Comparison of ENCODE assay signal across 15 cellular contexts in genomic region chr18:26865557-26865956, GRCh38. TPM values are rescaled to one million over a fixed set of nuclear protein-coding genes. Genes with fewer than 3 reads are reported as not detected.
DNase-seq lines count a peak whose midpoint lies in the region; ATAC-seq and TF ChIP-seq lines count a peak whose summit lies in the region.
"Had no signal": no experiment of that assay in that cellular context is flagged by ENCODE, and none has a peak within 500 bp of the region (broad histone marks: within the 10 kb centered on the region; RNA-seq: fewer than 3 reads in every experiment).

AQP4 (minus strand) TSS chr18:26865707; CDS start chr18:26865689, 18 bp downstream.

- no peaks in the 10 kb centered on the region for H3K36me3 Mint-ChIP-seq in activated CD8-positive, alpha-beta memory T cell treated with anti-CD3 and anti-CD28 coated beads, Interleukin-2, amount 10 ng/mL, durations not matched to agents 7 days and 5 days

- H3K4me3 ChIP-seq in HEK293 (ENCODE audit: low read depth, low read length) (no peak within 1 kb of the TSS), heart left ventricle (peak within 1 kb of the TSS in 3 of 12 donors; percentile 10 to 30 (median 18)), parathyroid adenoma (ENCODE audit: low read depth, low read length) (no peak within 1 kb of the TSS)
- H3K4me3 ChIP-seq: thoracic aorta had no signal

- intact Hi-C loops in heart left ventricle (cut with DNase I), result no loop called here

- peak in 1 of 2 donors; percentile 19 for TF ChIP-seq POLR2A in heart left ventricle (IDR thresholded peaks at IDR 0.05)

- no peak within 1 kb of the TSS for H3K9ac ChIP-seq in parathyroid adenoma

- H3K79me2 ChIP-seq in parathyroid adenoma, result no peaks in the 10 kb centered on the region

- H3K4me3 Mint-ChIP-seq in activated CD8-positive, alpha-beta memory T cell treated with anti-CD3 and anti-CD28 coated beads, Interleukin-2, amount 10 ng/mL, durations not matched to agents 7 days and 5 days, result no peak within 1 kb of the TSS
- H3K4me3 Mint-ChIP-seq: CD4-positive, alpha-beta T cell; T-helper 1 cell treated with Interleukin-12 subunit alpha and Interleukin-12 subunit beta and Interleukin-4 antibody, amounts not matched to agents 30 μg/mL and 1 μg/mL, for 36 hours had no signal

- H3K4me1 ChIP-seq in HEK293 (ENCODE audit: control insufficient read depth, insufficient read depth, low read length) (no peaks in the 10 kb centered on the region; the same call in 1 of the 2 replicates), heart left ventricle (peaks cover 0 to 23% (median 6%) of the 10 kb centered on the region in 12 donors), parathyroid adenoma (peaks cover 13% of the 10 kb centered on the region)

- TF ChIP-seq CTCF in HEK293 (tag by site-specific recombination; IDR thresholded peaks at IDR 0.05), result no peak
- TF ChIP-seq CTCF in heart left ventricle (IDR thresholded peaks at IDR 0.05), result no peak
- TF ChIP-seq CTCF in parathyroid adenoma (IDR thresholded peaks at IDR 0.05), result no peak

- H3K9me3 ChIP-seq in HEK293 (ENCODE audit: control insufficient read depth, insufficient read depth, low read depth, low read length), result no peaks in the 10 kb centered on the region
- H3K9me3 ChIP-seq in heart left ventricle, result no peaks in the 10 kb centered on the region
- H3K9me3 ChIP-seq in parathyroid adenoma (ENCODE audit: control insufficient read depth, low read length), result no peaks in the 10 kb centered on the region
- H3K9me3 ChIP-seq: thoracic aorta had no signal

- H3K27me3 ChIP-seq in heart left ventricle (peaks cover 0 to 27% (median 0%) of the 10 kb centered on the region in 9 donors), parathyroid adenoma (ENCODE audit: control insufficient read depth, insufficient read depth, low read length) (no peaks in the 10 kb centered on the region)

- CTCF ChIA-PET in HEK293 (lab: Yijun Ruan, JAX), result no interaction called here
- CTCF ChIA-PET in activated CD8-positive, alpha-beta memory T cell treated with anti-CD3 and anti-CD28 coated beads, Interleukin-2, amount 10 ng/mL, durations not matched to agents 7 days and 5 days (lab: Charles Lee), result no interaction called here

- peaks cover 13% of the 10 kb centered on the region for H3K27me3 Mint-ChIP-seq in activated CD8-positive, alpha-beta memory T cell treated with anti-CD3 and anti-CD28 coated beads, Interleukin-2, amount 10 ng/mL, durations not matched to agents 7 days and 5 days

- H3K36me3 ChIP-seq in HEK293 (ENCODE audit: control insufficient read depth in 2 of 2, insufficient read depth in 1 of 2, low read length in 2 of 2) (no peaks in the 10 kb centered on the region), heart left ventricle (no peaks in the 10 kb centered on the region), parathyroid adenoma (ENCODE audit: control insufficient read depth, insufficient read depth, low read length) (no peaks in the 10 kb centered on the region)
- H3K36me3 ChIP-seq: thoracic aorta had no signal

- H3K27ac ChIP-seq in HEK293 (ENCODE audit: extremely low read depth, low read depth, low read length), result no peak within 1 kb of the TSS
- peak within 1 kb of the TSS in 5 of 12 donors; percentile 11 to 80 (median 37) for H3K27ac ChIP-seq in heart left ventricle
- peak within 1 kb of the TSS; percentile 76 for H3K27ac ChIP-seq in parathyroid adenoma
- H3K27ac ChIP-seq: epithelial cell of prostate, thoracic aorta had no signal

- H3K4me1 Mint-ChIP-seq in activated CD8-positive, alpha-beta memory T cell treated with anti-CD3 and anti-CD28 coated beads, Interleukin-2, amount 10 ng/mL, durations not matched to agents 7 days and 5 days, result no peaks in the 10 kb centered on the region

- WGBS in heart left ventricle, 4 donors, result 34 to 39% (median 36%) methylated on average over 5 of the region's 5 CpGs

- no peak within 1 kb of the TSS for H3K27ac Mint-ChIP-seq in activated CD8-positive, alpha-beta memory T cell treated with anti-CD3 and anti-CD28 coated beads, Interleukin-2, amount 10 ng/mL, durations not matched to agents 7 days and 5 days
- H3K27ac Mint-ChIP-seq: CD4-positive, alpha-beta T cell; T-helper 1 cell treated with Interleukin-12 subunit alpha and Interleukin-12 subunit beta and Interleukin-4 antibody, amounts not matched to agents 30 μg/mL and 1 μg/mL, for 36 hours had no signal

- ATAC-seq in heart left ventricle, result peak; percentile 90 to 93 (median 91)
- no peak for ATAC-seq in activated CD8-positive, alpha-beta memory T cell treated with anti-CD3 and anti-CD28 coated beads, Interleukin-2, amount 10 ng/mL, durations not matched to agents 7 days and 5 days

- H3K4me2 ChIP-seq in parathyroid adenoma (ENCODE audit: low read length), result no peak within 1 kb of the TSS

- POLR2A ChIA-PET in HEK293 (lab: Yijun Ruan, JAX), result no interaction called here

- DNase-seq in NCI-H510A (lab: John Stamatoyannopoulos, UW) (peak; percentile 33), heart left ventricle (peak; percentile 13 to 75 (median 59)), AG20443 (ENCODE audit: low spot score) (no peak), ecto neural progenitor cell (ENCODE audit: low spot score) (no peak)
- no peak for DNase-seq in activated CD8-positive, alpha-beta memory T cell treated with anti-CD3 and anti-CD28 coated beads, Interleukin-2, amount 10 ng/mL, durations not matched to agents 7 days and 5 days
- no peak for DNase-seq in stimulated activated naive CD4-positive, alpha-beta T cell treated with Interleukin-2 at 50 U/mL for 16 hours (lab: John Stamatoyannopoulos, UW)
- DNase-seq: activated CD4-positive, alpha-beta T cell treated with anti-CD3 and anti-CD28 coated beads, Interleukin-2, amount 50 U/mL, for 1 hour; CD4-positive, alpha-beta T cell; retina had no signal

- peak within 1 kb of the TSS; percentile 86 for H2AFZ ChIP-seq in parathyroid adenoma

- no peaks in the 10 kb centered on the region for H3K9me3 Mint-ChIP-seq in activated CD8-positive, alpha-beta memory T cell treated with anti-CD3 and anti-CD28 coated beads, Interleukin-2, amount 10 ng/mL, durations not matched to agents 7 days and 5 days (ENCODE audit: low read depth)
- H3K9me3 Mint-ChIP-seq: CD4-positive, alpha-beta T cell; T-helper 1 cell treated with Interleukin-12 subunit alpha and Interleukin-12 subunit beta and Interleukin-4 antibody, amounts not matched to agents 30 μg/mL and 1 μg/mL, for 36 hours had no signal

TF ChIP-seq in HEK293, 187 proteins besides CTCF, POLR2A, EP300 and RAD21 (continues in another document):
- TF ChIP-seq ZBTB20 (tag by site-specific recombination; IDR thresholded peaks at IDR 0.05) (peak; percentile 50; the same call in 1 of the 2 replicates), ZSCAN30 (tag by site-specific recombination; IDR thresholded peaks at IDR 0.05) (peak; percentile 47; the same call in 1 of the 2 replicates), ZBTB48 (tag by site-specific recombination; IDR thresholded peaks at IDR 0.05) (0 out of 2 replicates have a peak, but pooled peaks have one; percentile 22), GLIS1 (tag by site-specific recombination; IDR thresholded peaks at IDR 0.05) (peak; percentile 57), SP2 (tag by site-specific recombination; IDR thresholded peaks at IDR 0.05) (no peak), WT1 (tag by site-specific recombination; IDR thresholded peaks at IDR 0.05) (no peak), ZNF654 (tag by site-specific recombination; IDR thresholded peaks at IDR 0.05; ENCODE audit: low read depth) (no peak), SCRT2 (tag by site-specific recombination; IDR thresholded peaks at IDR 0.05) (peak; percentile 85), ZNF600 (tag by site-specific recombination; IDR thresholded peaks at IDR 0.05) (peak; percentile 64), ZNF561 (tag by site-specific recombination; IDR thresholded peaks at IDR 0.05; ENCODE audit: borderline replicate concordance) (peak; percentile 48; the same call in 1 of the 2 replicates), ZBTB17 (tag by site-specific recombination; IDR thresholded peaks at IDR 0.05) (0 out of 2 replicates have a peak, but pooled peaks have one; percentile 21), ZXDB (tag by site-specific recombination; IDR thresholded peaks at IDR 0.05) (peak; percentile 60), ZNF37A (tag by site-specific recombination; IDR thresholded peaks at IDR 0.05) (no peak), ZNF548 (tag by site-specific recombination; IDR thresholded peaks at IDR 0.05) (peak; percentile 61; the same call in 1 of the 2 replicates), TSHZ1 (tag by site-specific recombination; IDR thresholded peaks at IDR 0.05; ENCODE audit: borderline replicate concordance) (no peak)

RNA-seq across cellular contexts. Expression of gene AQP4, which starts in this region (rescaled TPM):
- 10 to 100 TPM in 4 of 9 donors, 1 to 10 TPM in 4, under 1 TPM in 1; 0.33 to 25.0 (median 9.2) TPM for total RNA-seq in heart left ventricle
- polyA plus RNA-seq in heart left ventricle, result 1 to 10 TPM in 1 of 2 donors, not detected in 1; 1.6 TPM
- not detected for total RNA-seq in activated CD8-positive, alpha-beta memory T cell treated with anti-CD3 and anti-CD28 coated beads, Interleukin-2, amount 10 ng/mL, durations not matched to agents 7 days and 5 days
- total RNA-seq: CD4-positive, alpha-beta T cell; OCI-LY7; thoracic aorta had no signal

Comparison
In these comparisons a context has a peak if more than half of its experiments do, and no peak if none do; other contexts are left out.
1. DNase-seq: peak in NCI-H510A (single experiment) and heart left ventricle (5 of 5); none in AG20443 (single experiment), ecto neural progenitor cell (single experiment), activated CD8-positive, alpha-beta memory T cell treated with anti-CD3 and anti-CD28 coated beads, Interleukin-2, amount 10 ng/mL, durations not matched to agents 7 days and 5 days (single experiment) and stimulated activated naive CD4-positive, alpha-beta T cell treated with Interleukin-2 at 50 U/mL for 16 hours (single experiment).